8 cellular contexts compared by ENCODE assay signal in the genomic region with DNA sequence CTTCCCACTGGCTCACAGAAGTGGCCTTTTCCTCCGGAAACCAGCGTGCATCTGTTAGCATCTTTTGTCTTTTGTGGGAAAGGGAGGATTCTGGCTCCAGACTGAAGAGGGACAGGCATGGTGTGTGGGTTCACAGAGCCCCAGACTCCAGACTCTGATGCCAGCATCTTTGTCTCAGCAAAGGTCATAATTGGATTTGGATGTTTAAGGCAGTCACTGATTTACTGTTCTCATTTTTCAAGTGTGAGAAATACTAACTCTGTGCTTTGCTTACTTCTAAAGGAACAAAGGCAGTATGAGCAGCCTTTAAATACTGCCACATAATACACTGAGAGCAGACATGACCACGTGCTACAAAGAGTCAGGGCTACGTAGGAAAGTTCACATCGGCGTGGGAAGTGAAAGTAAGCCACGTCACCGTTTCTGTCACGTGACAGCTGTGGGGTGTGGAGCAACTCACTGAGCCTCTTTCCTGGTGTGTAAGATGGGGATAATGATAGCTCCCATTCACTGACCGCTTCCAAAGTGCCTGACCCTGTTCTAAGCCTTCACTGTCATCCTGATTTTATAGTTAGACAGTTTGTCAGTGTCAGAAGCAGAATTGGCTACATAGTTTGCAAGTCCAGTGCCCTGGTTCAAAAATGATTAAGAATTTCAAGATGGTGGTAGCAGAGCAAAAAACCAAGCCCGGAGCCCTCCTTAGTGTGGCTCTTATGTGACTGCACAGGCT. TPM values are rescaled to one million over a fixed set of nuclear protein-coding genes. Genes with fewer than 3 reads are reported as not detected.
DNase-seq lines count a peak whose midpoint lies in the region; ATAC-seq lines count a peak whose summit lies in the region.

No MANE protein-coding gene starts in this region.

- no peaks in the 10 kb centered on the region for H3K27me3 Mint-ChIP-seq in activated naive CD8-positive, alpha-beta T cell treated with anti-CD3 and anti-CD28 coated beads, Interleukin-2, amount 50 U/mL, for 24 hours

- intact Hi-C loops in left cardiac atrium (cut with DNase I): no loop called here

- H3K9me3 Mint-ChIP-seq in activated naive CD8-positive, alpha-beta T cell treated with anti-CD3 and anti-CD28 coated beads, Interleukin-2, amount 50 U/mL, for 24 hours: no peaks in the 10 kb centered on the region

- peak; percentile 51 for DNase-seq in SKM-1 (lab: John Stamatoyannopoulos, UW; ENCODE audit: unreplicated experiment)
- DNase-seq in activated naive CD8-positive, alpha-beta T cell treated with anti-CD3 and anti-CD28 coated beads, Interleukin-2, amount 50 U/mL, for 24 hours: peak; percentile 83
- peak; percentile 82 for DNase-seq in left cardiac atrium
- DNase-seq in skeletal muscle cell (ENCODE audit: low read depth): peak; percentile 82
- no peak for DNase-seq in NCI-H345 treated with DMSO at 0.1 percent for 48 hours (lab: John Stamatoyannopoulos, UW; ENCODE audit: unreplicated experiment)
- no peak for DNase-seq in NCI-H2196 (lab: John Stamatoyannopoulos, UW; ENCODE audit: unreplicated experiment)

- H3K4me1 Mint-ChIP-seq in activated naive CD8-positive, alpha-beta T cell treated with anti-CD3 and anti-CD28 coated beads, Interleukin-2, amount 50 U/mL, for 24 hours: peaks cover 87% of the 10 kb centered on the region

- H3K27ac Mint-ChIP-seq in activated naive CD8-positive, alpha-beta T cell treated with anti-CD3 and anti-CD28 coated beads, Interleukin-2, amount 50 U/mL, for 24 hours: peak overlapping the region; percentile 95

- H3K4me3 ChIP-seq in skeletal muscle cell (ENCODE audit: low read depth, low read length): no peak overlapping the region

- H3K36me3 Mint-ChIP-seq in activated naive CD8-positive, alpha-beta T cell treated with anti-CD3 and anti-CD28 coated beads, Interleukin-2, amount 50 U/mL, for 24 hours (ENCODE audit: low read depth): no peaks in the 10 kb centered on the region

- peak; percentile 50 for ATAC-seq in GM18873 (IDR thresholded peaks at IDR 0.05; ENCODE audit: low FRiP score, unreplicated experiment)
- peak; percentile 62 for ATAC-seq in HG03159 (IDR thresholded peaks at IDR 0.05; ENCODE audit: unreplicated experiment)
- ATAC-seq in activated naive CD8-positive, alpha-beta T cell treated with anti-CD3 and anti-CD28 coated beads, Interleukin-2, amount 50 U/mL, for 24 hours: peak; percentile 47
- peak; percentile 86 to 90 for ATAC-seq in left cardiac atrium

- peak overlapping the region; percentile 82 for H3K4me3 Mint-ChIP-seq in activated naive CD8-positive, alpha-beta T cell treated with anti-CD3 and anti-CD28 coated beads, Interleukin-2, amount 50 U/mL, for 24 hours

RNA-seq across cellular contexts. Expression of gene TMSB4X, which starts 24.8 kb away (rescaled TPM):
- 1,000 to 10,000 TPM; 1,546 to 1,715 TPM for total RNA-seq in left cardiac atrium

RNA-seq across cellular contexts. Expression of gene TLR8, which starts 43.7 kb away (rescaled TPM):
- 1 to 10 TPM; 1.4 to 3.5 TPM for total RNA-seq in left cardiac atrium

Comparison
In these comparisons a context has a peak if more than half of its experiments do, and no peak if none do; other contexts are left out.
1. DNase-seq: peak in SKM-1 (single experiment), activated naive CD8-positive, alpha-beta T cell treated with anti-CD3 and anti-CD28 coated beads, Interleukin-2, amount 50 U/mL, for 24 hours (single experiment), left cardiac atrium (single experiment) and skeletal muscle cell (single experiment); none in NCI-H345 treated with DMSO at 0.1 percent for 48 hours (single experiment) and NCI-H2196 (single experiment).
2. Peak in every context shown above with its lines, with median percentiles within 50 percentile points of each other: ATAC-seq.